Comparison of ENCODE assay signal across 8 cellular contexts in genomic region chr21:46634427-46634826, GRCh38. TPM values are rescaled to one million over a fixed set of nuclear protein-coding genes. Genes with fewer than 3 reads are reported as not detected.
DNase-seq lines count a peak whose midpoint lies in the region; ATAC-seq and TF ChIP-seq lines count a peak whose summit lies in the region.

No MANE protein-coding gene starts in this region.

- no peaks in the 10 kb centered on the region for H3K9me3 Mint-ChIP-seq in endothelial cell (ENCODE audit: unreplicated experiment)

- intact Hi-C loops in Panc1 (cut with micrococcal nuclease; ENCODE audit: unreplicated experiment) = no loop called here
- intact Hi-C loops in psoas muscle (cut with DNase I) = no loop called here

- H3K4me1 Mint-ChIP-seq in endothelial cell (ENCODE audit: unreplicated experiment) = peaks cover 41% of the 10 kb centered on the region

- H3K4me3 Mint-ChIP-seq in endothelial cell (ENCODE audit: unreplicated experiment) = peak overlapping the region; percentile 80

- H3K4me1 ChIP-seq in Panc1 (ENCODE audit: control insufficient read depth, insufficient read depth, low read length) = peaks cover 12% of the 10 kb centered on the region; the same call in 1 of the 2 replicates
- peaks cover 22% of the 10 kb centered on the region for H3K4me1 ChIP-seq in psoas muscle

- in situ Hi-C loops in Panc1 (cut with HindIII; ENCODE audit: low pct_unique_long_range_greater_than_20kb, low sequenced_read_pairs) = no loop called here

- no peak for ATAC-seq in Panc1
- ATAC-seq in psoas muscle = no peak
- ATAC-seq in left lobe of liver = no peak
- ATAC-seq in HG03432 (IDR thresholded peaks at IDR 0.05; ENCODE audit: unreplicated experiment) = no peak
- ATAC-seq in GM19452 (IDR thresholded peaks at IDR 0.05; ENCODE audit: unreplicated experiment) = no peak

- TF ChIP-seq CTCF in GM12865 (IDR thresholded peaks at IDR 0.05; ENCODE audit: insufficient read depth, low read depth, low read length, missing control alignments) (no peak), Panc1 (IDR thresholded peaks at IDR 0.05) (no peak), endothelial cell (IDR thresholded peaks at IDR 0.05; ENCODE audit: unreplicated experiment) (no peak), psoas muscle (IDR thresholded peaks at IDR 0.05) (no peak)

- DNase-seq in GM12865 (ENCODE audit: low read depth) = no peak
- no peak for DNase-seq in Panc1 (ENCODE audit: low read depth, low spot score)
- DNase-seq in endothelial cell (ENCODE audit: low spot score) = no peak
- DNase-seq in psoas muscle = no peak
- no peak for DNase-seq in left lobe of liver (ENCODE audit: low spot score)
- DNase-seq in NCI-H69 (lab: John Stamatoyannopoulos, UW) = no peak

- peaks cover 2% of the 10 kb centered on the region for H3K27me3 Mint-ChIP-seq in endothelial cell (ENCODE audit: unreplicated experiment)

- peak overlapping the region; percentile 97 for H3K27ac Mint-ChIP-seq in endothelial cell (ENCODE audit: unreplicated experiment)

- BruUV-seq in Panc1 (replicated peaks; lab: Mats Ljungman, UMichigan) = no TSS peak

- POLR2A ChIA-PET in Panc1 (lab: Charles Lee) = no interaction called here

- H3K36me3 Mint-ChIP-seq in endothelial cell (ENCODE audit: low read depth, unreplicated experiment) = peaks cover 7% of the 10 kb centered on the region

- H3K27ac ChIP-seq in Panc1 (ENCODE audit: low read length) (peak overlapping the region; percentile 88), psoas muscle (peak overlapping the region; percentile 94)

- H3K36me3 ChIP-seq in Panc1 (ENCODE audit: control insufficient read depth, insufficient read depth, low read length) (peaks cover 2% of the 10 kb centered on the region; the same call in 1 of the 2 replicates), psoas muscle (ENCODE audit: insufficient read depth in 1 of 2, low read depth in 1 of 2) (peaks cover 0 to 10% of the 10 kb centered on the region in 2 donors)

- peak overlapping the region; percentile 83; the same call in 1 of the 2 replicates for H3K4me3 ChIP-seq in GM12865 (ENCODE audit: low read depth, low read length)
- peak overlapping the region in 1 of 2 experiments; percentile 83; a peak in 3 of 4 replicates for H3K4me3 ChIP-seq in Panc1 (ENCODE audit: low read depth in 2 of 2, low read length in 2 of 2)
- H3K4me3 ChIP-seq in psoas muscle = peak overlapping the region; percentile 91

- CTCF ChIA-PET in Panc1 (lab: Charles Lee) = no interaction called here

- 90 to 94% (median 92%) methylated on average over 8 of the region's 8 CpGs for WGBS in psoas muscle, 3 donors

- no peaks in the 10 kb centered on the region for H3K9me3 ChIP-seq in Panc1 (ENCODE audit: control insufficient read depth, insufficient read depth, low read depth, low read length)
- H3K9me3 ChIP-seq in psoas muscle = no peaks in the 10 kb centered on the region

- no peaks in the 10 kb centered on the region for H3K27me3 ChIP-seq in Panc1 (ENCODE audit: control insufficient read depth, insufficient read depth, low read length)
- H3K27me3 ChIP-seq in psoas muscle (ENCODE audit: insufficient read depth in 3 of 3, low read length in 2 of 3) = peaks cover 0 to 12% (median 0%) of the 10 kb centered on the region in 3 donors

RNA-seq across cellular contexts. Expression of gene PRMT2, which starts 1.0 kb away (rescaled TPM):
- total RNA-seq in Panc1 (2021; ENCODE audit: unreplicated experiment) = 60.5 TPM
- 121 TPM for polyA plus RNA-seq in Panc1 (2012; ENCODE audit: insufficient read length)
- total RNA-seq in endothelial cell (ENCODE audit: unreplicated experiment) = 151 TPM
- total RNA-seq in psoas muscle = 10 to 100 TPM; 15.4 to 33.6 (median 25.0) TPM
- polyA plus RNA-seq in psoas muscle = 10 to 100 TPM; 19.4 to 41.5 (median 29.8) TPM
- total RNA-seq in left lobe of liver = 15.3 TPM

RNA-seq across cellular contexts. Expression of gene S100B, which starts 29.5 kb away (rescaled TPM):
- total RNA-seq in Panc1 (2021; ENCODE audit: unreplicated experiment) = not detected
- polyA plus RNA-seq in Panc1 (2012; ENCODE audit: insufficient read length) = not detected
- total RNA-seq in endothelial cell (ENCODE audit: unreplicated experiment) = 0.54 TPM
- total RNA-seq in psoas muscle = 1 to 10 TPM in 1 of 4 donors, under 1 TPM in 3; 0.52 to 2.0 (median 0.80) TPM
- polyA plus RNA-seq in psoas muscle = 1 to 10 TPM; 1.1 to 2.0 (median 1.7) TPM
- total RNA-seq in left lobe of liver = not detected
